19 cellular contexts compared by ENCODE assay signal in genomic region chr5:169606279-169606678, GRCh38.
"Had no signal": no experiment of that assay in that cellular context is flagged by ENCODE, and none has a peak within 500 bp of the region (broad histone marks: within the 10 kb centered on the region; RNA-seq: fewer than 3 reads in every experiment).

No MANE protein-coding gene starts in this region.

- H3K9me3 ChIP-seq: gastrocnemius medialis, right lobe of liver had no signal

- DNase-seq: dorsolateral prefrontal cortex; effector CD8-positive, alpha-beta T cell; gastrocnemius medialis; heart right ventricle; hypothalamus; kidney glomerular epithelial cell; mammary epithelial cell; naive thymus-derived CD4-positive, alpha-beta T cell; nephron progenitor cell; psoas muscle; retina; right lobe of liver; stimulated activated CD4-positive, alpha-beta T cell treated with anti-CD3 and anti-CD28 coated beads, Interleukin-2, amount 100 ng/mL, for 24 hours; stimulated activated CD4-positive, alpha-beta T cell treated with anti-CD3 and anti-CD28 coated beads, Interleukin-4, amount 100 ng/mL, for 4 hours; stimulated activated naive B cell treated with anti-CD40 and anti-IgM and Interleukin-4, amounts not matched to agents 10 μg/mL and 1 μg/mL and 100 μg/mL, for 72 hours; trophoblast cell had no signal

- H3K4me1 Mint-ChIP-seq: naive thymus-derived CD4-positive, alpha-beta T cell; nephron progenitor cell; stimulated activated naive B cell treated with anti-CD40 and anti-IgM and Interleukin-4, amounts not matched to agents 10 μg/mL and 1 μg/mL and 100 μg/mL, for 72 hours had no signal

- H3K27me3 ChIP-seq: dorsolateral prefrontal cortex, gastrocnemius medialis, right lobe of liver had no signal

- FAIRE-seq: islet of Langerhans had no signal

- H3K27ac Mint-ChIP-seq: naive thymus-derived CD4-positive, alpha-beta T cell; nephron progenitor cell; stimulated activated naive B cell treated with anti-CD40 and anti-IgM and Interleukin-4, amounts not matched to agents 10 μg/mL and 1 μg/mL and 100 μg/mL, for 72 hours had no signal

- H3K27ac ChIP-seq: coronary artery, dorsolateral prefrontal cortex, gastrocnemius medialis, heart right ventricle, psoas muscle, right lobe of liver had no signal

- H3K36me3 ChIP-seq: right lobe of liver had no signal

- H3K4me1 ChIP-seq: gastrocnemius medialis, heart right ventricle, psoas muscle, right lobe of liver had no signal

- H3K4me3 ChIP-seq: coronary artery, dorsolateral prefrontal cortex, gastrocnemius medialis, heart right ventricle, psoas muscle, right lobe of liver had no signal

- H3K4me3 Mint-ChIP-seq: naive thymus-derived CD4-positive, alpha-beta T cell; nephron progenitor cell; stimulated activated naive B cell treated with anti-CD40 and anti-IgM and Interleukin-4, amounts not matched to agents 10 μg/mL and 1 μg/mL and 100 μg/mL, for 72 hours had no signal

- ATAC-seq: esophagus mucosa; gastrocnemius medialis; heart right ventricle; naive thymus-derived CD4-positive, alpha-beta T cell; psoas muscle; right lobe of liver; stimulated activated naive B cell treated with anti-CD40 and anti-IgM and Interleukin-4, amounts not matched to agents 10 μg/mL and 1 μg/mL and 100 μg/mL, for 72 hours had no signal
